ENCODE assay signal across 9 cellular contexts in genomic region chr3:133437391-133438093, GRCh38. TPM values are rescaled to one million over a fixed set of nuclear protein-coding genes. Genes with fewer than 3 reads are reported as not detected.
DNase-seq lines count a peak whose midpoint lies in the region; ATAC-seq and TF ChIP-seq lines count a peak whose summit lies in the region.
"Had no signal": no experiment of that assay in that cellular context is flagged by ENCODE, and none has a peak within 500 bp of the region (broad histone marks: within the 10 kb centered on the region; RNA-seq: fewer than 3 reads in every experiment).

No MANE protein-coding gene starts in this region.

- TF ChIP-seq POLR2A in body of pancreas (IDR thresholded peaks at IDR 0.05) = no peak

- no peak overlapping the region for H3K4me3 Mint-ChIP-seq in nephron
- H3K4me3 Mint-ChIP-seq in effector memory CD8-positive, alpha-beta T cell = no peak overlapping the region

- no peaks in the 10 kb centered on the region for H3K27me3 ChIP-seq in body of pancreas

- no peak overlapping the region for H3K4me3 ChIP-seq in body of pancreas

- H3K9me3 ChIP-seq in body of pancreas = no peaks in the 10 kb centered on the region

- peak overlapping the region in 3 of 4 donors; percentile 14 to 51 (median 29) for H3K27ac ChIP-seq in body of pancreas

- TF ChIP-seq CTCF in body of pancreas (IDR thresholded peaks at IDR 0.05) = peak in 2 of 7 experiments; percentile 12 to 32
- peak in 2 of 3 experiments; percentile 11 to 33 for TF ChIP-seq CTCF in nephron (IDR thresholded peaks at IDR 0.05; ENCODE audit: unreplicated experiment in 3 of 3)

- WGBS in body of pancreas, 2 donors = 61 to 67% methylated on average over 10 of the region's 10 CpGs

- H3K36me3 Mint-ChIP-seq in nephron (ENCODE audit: low read depth) = peaks cover 4% of the 10 kb centered on the region
- no peaks in the 10 kb centered on the region for H3K36me3 Mint-ChIP-seq in effector memory CD8-positive, alpha-beta T cell (ENCODE audit: insufficient read depth)

- no peaks in the 10 kb centered on the region for H3K4me1 ChIP-seq in body of pancreas

- H3K36me3 ChIP-seq in body of pancreas (replicated peaks in 1 of 2; ENCODE audit: insufficient read depth in 1 of 2, low read depth in 2 of 2) = no peaks in the 10 kb centered on the region

- peaks cover 27% of the 10 kb centered on the region for H3K27me3 Mint-ChIP-seq in nephron (ENCODE audit: low read depth)
- H3K27me3 Mint-ChIP-seq in effector memory CD8-positive, alpha-beta T cell = no peaks in the 10 kb centered on the region

- H3K9me3 Mint-ChIP-seq in nephron = peaks cover 8% of the 10 kb centered on the region
- peaks cover 0 to 7% of the 10 kb centered on the region in 2 donors for H3K9me3 Mint-ChIP-seq in effector memory CD8-positive, alpha-beta T cell

- ATAC-seq in body of pancreas (peak; percentile 63), GM21526 (IDR thresholded peaks at IDR 0.05; ENCODE audit: low FRiP score, unreplicated experiment) (no peak)
- ATAC-seq in effector memory CD8-positive, alpha-beta T cell (replicated peaks) = no peak

- DNase-seq in G401 (ENCODE audit: low spot score) (peak; percentile 13), NCI-H1105 (lab: John Stamatoyannopoulos, UW) (peak; percentile 21), body of pancreas (peak in 3 of 4 donors; percentile 13 to 38 (median 35)), SW480 (ENCODE audit: low spot score) (no peak)
- DNase-seq in effector memory CD8-positive, alpha-beta T cell = no peak
- no peak for DNase-seq in activated naive CD4-positive, alpha-beta T cell treated with Interleukin-2 at 50 U/mL for 16 hours
- DNase-seq: stimulated activated CD4-positive, alpha-beta T cell treated with anti-CD3 and anti-CD28 coated beads, Interleukin-2, amount 100 ng/mL, for 24 hours had no signal

- H3K4me1 Mint-ChIP-seq in nephron = peaks cover 6% of the 10 kb centered on the region
- peaks cover 13 to 15% of the 10 kb centered on the region in 2 donors for H3K4me1 Mint-ChIP-seq in effector memory CD8-positive, alpha-beta T cell (ENCODE audit: low read depth in 2 of 2)

- intact Hi-C loops in body of pancreas (cut with DNase I) = no loop called here

- peak overlapping the region; percentile 9 to 24 (median 18) for H3K27ac Mint-ChIP-seq in nephron
- no peak overlapping the region for H3K27ac Mint-ChIP-seq in effector memory CD8-positive, alpha-beta T cell

- in situ Hi-C loops in G401 (cut with HindIII; ENCODE audit: low sequenced_read_pairs) = no loop called here

RNA-seq across cellular contexts. Expression of gene BFSP2, which starts 37.7 kb away (rescaled TPM):
- total RNA-seq in G401 (2014; rRNA removed; shearing (Covaris generic)) = not detected in 2 replicates
- total RNA-seq in body of pancreas = not detected

Comparison
In these comparisons a context has a peak if more than half of its experiments do, and no peak if none do; other contexts are left out.
1. DNase-seq: peak in G401 (single experiment), NCI-H1105 (single experiment) and body of pancreas (3 of 4); none in effector memory CD8-positive, alpha-beta T cell (0 of 3), activated naive CD4-positive, alpha-beta T cell treated with Interleukin-2 at 50 U/mL for 16 hours (single experiment) and SW480 (single experiment).
2. H3K27ac Mint-ChIP-seq: peak in nephron (3 of 3); none in effector memory CD8-positive, alpha-beta T cell (0 of 2).